26 cellular contexts compared by ENCODE assay signal in the genomic region with DNA sequence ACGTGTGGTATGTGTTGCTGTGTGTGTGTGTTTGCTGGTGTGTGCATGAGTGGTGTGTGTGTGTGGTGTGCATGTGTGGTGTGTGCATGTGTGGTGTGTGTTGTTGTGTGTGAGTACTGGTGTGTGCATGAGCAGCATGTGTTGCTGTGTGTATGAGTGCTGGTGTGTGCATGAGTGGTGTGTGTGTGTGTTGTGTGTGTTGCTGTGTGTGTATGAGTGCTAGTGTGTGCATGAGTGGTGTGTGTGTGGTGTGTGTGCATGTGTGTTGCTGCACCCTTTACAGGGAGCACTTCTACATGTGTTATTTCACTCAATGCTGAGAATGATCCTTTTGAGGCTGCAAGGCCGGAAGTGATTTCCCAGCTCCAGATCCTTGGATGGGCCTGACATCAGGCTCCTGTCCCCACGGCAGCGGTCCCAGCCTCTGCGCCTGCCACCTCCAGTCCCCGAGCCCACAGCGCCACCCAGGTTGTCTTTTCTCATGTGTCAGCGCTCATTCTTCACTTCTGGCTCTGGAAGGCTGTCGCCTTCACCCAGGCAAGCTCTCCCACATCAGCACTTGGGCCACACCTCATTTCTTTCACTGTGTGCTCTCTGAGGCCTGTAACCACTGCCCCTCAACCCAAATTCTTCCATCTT. TPM values are rescaled to one million over a fixed set of nuclear protein-coding genes. Genes with fewer than 3 reads are reported as not detected.
DNase-seq lines count a peak whose midpoint lies in the region; ATAC-seq, FAIRE-seq and TF ChIP-seq lines count a peak whose summit lies in the region.
"Had no signal": no experiment of that assay in that cellular context is flagged by ENCODE, and none has a peak within 500 bp of the region (broad histone marks: within the 10 kb centered on the region; RNA-seq: fewer than 3 reads in every experiment).

No MANE protein-coding gene starts in this region.

- no peak overlapping the region for H3K4me3 ChIP-seq in GM12878
- H3K4me3 ChIP-seq in neuronal stem cell (ENCODE audit: low read length in 2 of 2): peak overlapping the region in 1 of 2 donors; percentile 61
- H3K4me3 ChIP-seq: ovary, tibial artery had no signal

- H3K36me3 Mint-ChIP-seq in activated CD4-positive, alpha-beta T cell treated with anti-CD3 and anti-CD28 coated beads for 36 hours (ENCODE audit: low read depth): peaks cover 8% of the 10 kb centered on the region
- peaks cover 2% of the 10 kb centered on the region for H3K36me3 Mint-ChIP-seq in activated CD4-positive, alpha-beta T cell treated with anti-CD3 and anti-CD28 coated beads, Interleukin-2, amount 10 ng/mL, durations not matched to agents 7 days and 5 days (ENCODE audit: low read depth)
- peaks cover 7% of the 10 kb centered on the region for H3K36me3 Mint-ChIP-seq in activated CD4-positive, alpha-beta memory T cell treated with anti-CD3 and anti-CD28 coated beads for 36 hours
- H3K36me3 Mint-ChIP-seq: naive B cell had no signal

- H3K9me3 Mint-ChIP-seq in activated CD4-positive, alpha-beta T cell treated with anti-CD3 and anti-CD28 coated beads for 36 hours (ENCODE audit: low read depth): no peaks in the 10 kb centered on the region
- H3K9me3 Mint-ChIP-seq in activated CD4-positive, alpha-beta T cell treated with anti-CD3 and anti-CD28 coated beads, Interleukin-2, amount 10 ng/mL, durations not matched to agents 7 days and 5 days: no peaks in the 10 kb centered on the region
- H3K9me3 Mint-ChIP-seq in activated CD4-positive, alpha-beta memory T cell treated with anti-CD3 and anti-CD28 coated beads for 36 hours: no peaks in the 10 kb centered on the region
- H3K9me3 Mint-ChIP-seq: memory B cell; naive B cell; stimulated activated naive CD8-positive, alpha-beta T cell treated with anti-CD3 and anti-CD28 coated beads, Interleukin-15, Interleukin-2, amounts not matched to agents 100 ng/mL and 50 ng/mL, for 24 hours had no signal

- no peak for TF ChIP-seq POLR2A in GM12878 (IDR thresholded peaks at IDR 0.05; ENCODE audit: low read depth, low read length)

- H3K23ac ChIP-seq in neuronal stem cell (ENCODE audit: low read depth, low read length, poor library complexity): peak overlapping the region; percentile 8

- peaks cover 0 to 1% of the 10 kb centered on the region in 2 experiments; a peak in 2 of 4 replicates for H3K36me3 ChIP-seq in GM12878 (ENCODE audit: control insufficient read depth in 2 of 2, insufficient read depth in 2 of 2, low read length in 1 of 2)
- peaks cover 30 to 61% of the 10 kb centered on the region in 2 donors for H3K36me3 ChIP-seq in neuronal stem cell (replicated peaks in 1 of 2; ENCODE audit: control insufficient read depth in 2 of 2, insufficient read depth in 2 of 2, low read length in 2 of 2)
- H3K36me3 ChIP-seq: BE2C, ovary had no signal

- H3K4ac ChIP-seq in neuronal stem cell (ENCODE audit: low read length): peak overlapping the region; percentile 8

- no peak overlapping the region for H3K27ac ChIP-seq in GM12878 (ENCODE audit: control insufficient read depth, insufficient read depth)
- no peak overlapping the region for H3K27ac ChIP-seq in neuronal stem cell (replicated peaks; ENCODE audit: low read length)
- H3K27ac ChIP-seq: ovary, spleen, tibial artery had no signal

- H3K27me3 ChIP-seq in GM12878 (replicated peaks in 1 of 2; ENCODE audit: control insufficient read depth in 2 of 2, insufficient read depth in 2 of 2, low read length in 1 of 2) (no peaks in the 10 kb centered on the region), neuronal stem cell (ENCODE audit: control insufficient read depth in 3 of 3, insufficient read depth in 3 of 3, low read depth in 1 of 3, low read length in 3 of 3) (peaks cover 0 to 2% (median 0%) of the 10 kb centered on the region in 3 experiments)
- H3K27me3 ChIP-seq: BE2C, ovary, spleen, tibial artery had no signal

- RAD21 ChIA-PET in GM12878 (lab: Charles Lee; ENCODE audit: unreplicated experiment): no interaction called here

- FAIRE-seq in GM12878 (lab: Jason Lieb, UNC): peak; percentile 95
- FAIRE-seq: endometrium had no signal

- no peak overlapping the region for H2AFZ ChIP-seq in GM12878 (ENCODE audit: control insufficient read depth, low read depth, low read length)
- H2AFZ ChIP-seq in neuronal stem cell (ENCODE audit: low read length): no peak overlapping the region

- no peak overlapping the region for H2BK12ac ChIP-seq in neuronal stem cell (ENCODE audit: low read length)

- H3K27ac Mint-ChIP-seq in activated CD4-positive, alpha-beta T cell treated with anti-CD3 and anti-CD28 coated beads for 36 hours: no peak overlapping the region
- no peak overlapping the region for H3K27ac Mint-ChIP-seq in activated CD4-positive, alpha-beta T cell treated with anti-CD3 and anti-CD28 coated beads, Interleukin-2, amount 10 ng/mL, durations not matched to agents 7 days and 5 days
- no peak overlapping the region for H3K27ac Mint-ChIP-seq in activated CD4-positive, alpha-beta memory T cell treated with anti-CD3 and anti-CD28 coated beads for 36 hours
- H3K27ac Mint-ChIP-seq: memory B cell; naive B cell; stimulated activated naive CD8-positive, alpha-beta T cell treated with anti-CD3 and anti-CD28 coated beads, Interleukin-15, Interleukin-2, amounts not matched to agents 100 ng/mL and 50 ng/mL, for 24 hours had no signal

- H3K79me1 ChIP-seq in neuronal stem cell (ENCODE audit: low read depth, low read length): peaks cover 5% of the 10 kb centered on the region

- intact Hi-C loops in activated CD4-positive, alpha-beta T cell treated with anti-CD3 and anti-CD28 coated beads for 36 hours (cut with DNase I, micrococcal nuclease): no loop called here
- intact Hi-C loops in GM12878 (cut with micrococcal nuclease; ENCODE audit: unreplicated experiment): loop anchor here (10.0 kb wide), 1 partner anchor 460 kb away; no protein-coding TSS in a partner anchor
- intact Hi-C loops in activated CD4-positive, alpha-beta memory T cell treated with anti-CD3 and anti-CD28 coated beads for 36 hours (cut with micrococcal nuclease): no loop called here

- no peak overlapping the region for H2AK5ac ChIP-seq in neuronal stem cell (ENCODE audit: low read depth, low read length)

- no peaks in the 10 kb centered on the region; the same call in 1 of the 2 replicates for H3K79me2 ChIP-seq in GM12878 (ENCODE audit: control insufficient read depth, insufficient read depth, low read length)

- no peaks in the 10 kb centered on the region for H4K20me1 ChIP-seq in GM12878 (ENCODE audit: control insufficient read depth, insufficient read depth)

- H3K18ac ChIP-seq in neuronal stem cell (ENCODE audit: low read length): no peak overlapping the region

- no TSS peak for BruUV-seq in GM12878 (replicated peaks; lab: Mats Ljungman, UMichigan)

- no peak for TF ChIP-seq RAD21 in GM12878 (IDR thresholded peaks at IDR 0.05; ENCODE audit: insufficient read depth, low read depth, low read length)

- no peaks in the 10 kb centered on the region for H3K9me3 ChIP-seq in GM12878 (replicated peaks; ENCODE audit: control insufficient read depth, insufficient read depth, low read length)
- peaks cover 0 to 6% of the 10 kb centered on the region in 2 donors for H3K9me3 ChIP-seq in neuronal stem cell (replicated peaks in 1 of 2; ENCODE audit: control insufficient read depth in 2 of 2, insufficient read depth in 1 of 2, low read depth in 1 of 2, low read length in 2 of 2)
- H3K9me3 ChIP-seq: BE2C, ovary, SK-N-SH, spleen, tibial artery had no signal

- H2BK120ac ChIP-seq in neuronal stem cell (ENCODE audit: low read depth, low read length): no peak overlapping the region

- H3K27me3 Mint-ChIP-seq in activated CD4-positive, alpha-beta T cell treated with anti-CD3 and anti-CD28 coated beads for 36 hours: no peaks in the 10 kb centered on the region
- H3K27me3 Mint-ChIP-seq in activated CD4-positive, alpha-beta T cell treated with anti-CD3 and anti-CD28 coated beads, Interleukin-2, amount 10 ng/mL, durations not matched to agents 7 days and 5 days: no peaks in the 10 kb centered on the region
- no peaks in the 10 kb centered on the region for H3K27me3 Mint-ChIP-seq in activated CD4-positive, alpha-beta memory T cell treated with anti-CD3 and anti-CD28 coated beads for 36 hours
- H3K27me3 Mint-ChIP-seq: memory B cell; naive B cell; stimulated activated naive CD8-positive, alpha-beta T cell treated with anti-CD3 and anti-CD28 coated beads, Interleukin-15, Interleukin-2, amounts not matched to agents 100 ng/mL and 50 ng/mL, for 24 hours had no signal

- peak; percentile 3 for DNase-seq in activated CD4-positive, alpha-beta T cell treated with anti-CD3 and anti-CD28 coated beads for 36 hours
- no peak for DNase-seq in activated CD4-positive, alpha-beta T cell treated with anti-CD3 and anti-CD28 coated beads, Interleukin-2, amount 10 ng/mL, durations not matched to agents 7 days and 5 days
- DNase-seq in HEK293T (ENCODE audit: extremely low spot score) (no peak), GM12878 (ENCODE audit: low read depth, low spot score) (no peak), neuronal stem cell (ENCODE audit: low spot score) (no peak)
- no peak for DNase-seq in activated CD4-positive, alpha-beta T cell treated with anti-CD3 and anti-CD28 coated beads for 1 hour
- DNase-seq in activated CD4-positive, alpha-beta memory T cell treated with anti-CD3 and anti-CD28 coated beads for 36 hours: no peak
- DNase-seq: activated CD4-positive, alpha-beta T cell treated with anti-CD3 and anti-CD28 coated beads, Interleukin-2, amount 50 U/mL, for 4 hours; activated gamma-delta T cell treated with Interleukin-2 at 50 U/mL for 16 hours; BE2C; glutamatergic neuron; naive B cell; NCI-H1092 treated with DMSO at 0.1 percent for 48 hours; NCI-H2029; NCI-H446 treated with DMSO at 0.1 percent for 48 hours; NK-92 treated with Interleukin-12 subunit alpha and Interleukin-12 subunit beta, amount 100 ng/mL, for 24 hours; SK-N-SH; stimulated activated CD4-positive, alpha-beta T cell treated with anti-CD3 and anti-CD28 coated beads, Interleukin-4, amount 100 ng/mL, for 1 hour; T-helper 2 cell had no signal

- peak overlapping the region; percentile 44 for H4K91ac ChIP-seq in neuronal stem cell (ENCODE audit: low read depth, low read length, poor library complexity)

- H2BK5ac ChIP-seq in neuronal stem cell (ENCODE audit: low read length): no peak overlapping the region

- POLR2A ChIA-PET in activated CD4-positive, alpha-beta T cell treated with anti-CD3 and anti-CD28 coated beads for 36 hours (lab: Charles Lee): no interaction called here
- POLR2A ChIA-PET in activated CD4-positive, alpha-beta T cell treated with anti-CD3 and anti-CD28 coated beads, Interleukin-2, amount 10 ng/mL, durations not matched to agents 7 days and 5 days (lab: Charles Lee): no interaction called here
- POLR2A ChIA-PET in HEK293T (lab: Yijun Ruan, JAX): interaction anchor here (1.4 kb wide), 1 partner anchor 44 kb away, joined by 4 read pairs; a partner anchor contains a TSS
- POLR2A ChIA-PET in GM12878 (lab: Charles Lee): no interaction called here
- POLR2A ChIA-PET in activated CD4-positive, alpha-beta memory T cell treated with anti-CD3 and anti-CD28 coated beads for 36 hours (lab: Charles Lee): interaction anchor here (0.6 kb wide), 1 partner anchor 303 kb away, joined by 4 read pairs; no protein-coding TSS in a partner anchor

- no peak overlapping the region for H3K4me3 Mint-ChIP-seq in activated CD4-positive, alpha-beta T cell treated with anti-CD3 and anti-CD28 coated beads for 36 hours
- H3K4me3 Mint-ChIP-seq in activated CD4-positive, alpha-beta T cell treated with anti-CD3 and anti-CD28 coated beads, Interleukin-2, amount 10 ng/mL, durations not matched to agents 7 days and 5 days: no peak overlapping the region
- H3K4me3 Mint-ChIP-seq in activated CD4-positive, alpha-beta memory T cell treated with anti-CD3 and anti-CD28 coated beads for 36 hours: no peak overlapping the region
- H3K4me3 Mint-ChIP-seq: memory B cell had no signal

- 93% methylated on average over 9 of the region's 9 CpGs for WGBS in GM12878 (ENCODE audit: insufficient coverage, insufficient replicate concordance, low lambda C conversion rate, missing lambda C conversion rate)
- 100% methylated on average over 1 of the region's 9 CpGs; no CpG with 5 or more reads in 1 of the 2 donors for WGBS in neuronal stem cell (ENCODE audit: extremely low coverage in 2 of 2, insufficient read length in 2 of 2, insufficient replicate concordance in 1 of 2), 2 donors

- H4K8ac ChIP-seq in neuronal stem cell (ENCODE audit: low read depth, low read length): peak overlapping the region; percentile 43

- TF ChIP-seq EP300 in GM12878 (IDR thresholded peaks at IDR 0.05; ENCODE audit: borderline replicate concordance in 1 of 2, control insufficient read depth in 1 of 2, low read depth in 2 of 2, low read length in 2 of 2): no peak

- no peak for TF ChIP-seq CTCF in GM12878 (IDR thresholded peaks at IDR 0.05 in 2 of 3, conservative IDR thresholded peaks at IDR 0.05 in 1 of 3; ENCODE audit: control insufficient read depth in 2 of 3, extremely low read depth in 1 of 3, insufficient read depth in 1 of 3, low read depth in 3 of 3, low read length in 3 of 3)

- H3K4me2 ChIP-seq in GM12878 (ENCODE audit: control insufficient read depth, insufficient read depth) (no peak overlapping the region), neuronal stem cell (ENCODE audit: insufficient read depth, low read length, poor library complexity, severe bottlenecking) (no peak overlapping the region)
- H3K4me2 ChIP-seq: SK-N-SH had no signal

- peak overlapping the region; percentile 58 for H3K14ac ChIP-seq in neuronal stem cell (ENCODE audit: low read length)

- SMC1A ChIA-PET in GM12878 (lab: Charles Lee; ENCODE audit: uncharacterized antibody, unreplicated experiment): no interaction called here

- H3K4me1 Mint-ChIP-seq in activated CD4-positive, alpha-beta T cell treated with anti-CD3 and anti-CD28 coated beads for 36 hours: peaks cover 13% of the 10 kb centered on the region
- peaks cover 13% of the 10 kb centered on the region for H3K4me1 Mint-ChIP-seq in activated CD4-positive, alpha-beta T cell treated with anti-CD3 and anti-CD28 coated beads, Interleukin-2, amount 10 ng/mL, durations not matched to agents 7 days and 5 days
- H3K4me1 Mint-ChIP-seq in activated CD4-positive, alpha-beta memory T cell treated with anti-CD3 and anti-CD28 coated beads for 36 hours (ENCODE audit: low read depth): peaks cover 20% of the 10 kb centered on the region

- in situ Hi-C loops in GM12878 (cut with MboI): loop anchor here (25.0 kb wide), 1 partner anchor 458 kb away; a partner anchor contains a TSS

- H3K9ac ChIP-seq in GM12878 (ENCODE audit: control insufficient read depth, insufficient read depth, low read length) (no peak overlapping the region), neuronal stem cell (ENCODE audit: low read depth, low read length, poor library complexity) (peak overlapping the region; percentile 71)
- H3K9ac ChIP-seq: SK-N-SH had no signal

- H2BK15ac ChIP-seq in neuronal stem cell (ENCODE audit: low read length): no peak overlapping the region

- H3K4me1 ChIP-seq in GM12878 (ENCODE audit: control insufficient read depth, insufficient read depth, low read length): peaks cover 5% of the 10 kb centered on the region
- peaks cover 0 to 19% of the 10 kb centered on the region in 2 donors for H3K4me1 ChIP-seq in neuronal stem cell (ENCODE audit: control insufficient read depth in 2 of 2, insufficient read depth in 1 of 2, low read depth in 1 of 2, low read length in 2 of 2)
- H3K4me1 ChIP-seq: BE2C had no signal

- no peak for ATAC-seq in activated CD4-positive, alpha-beta T cell treated with anti-CD3 and anti-CD28 coated beads for 36 hours
- ATAC-seq in GM12878: no peak
- no peak for ATAC-seq in HG03135 (IDR thresholded peaks at IDR 0.05; ENCODE audit: unreplicated experiment)

- CTCF ChIA-PET in activated CD4-positive, alpha-beta T cell treated with anti-CD3 and anti-CD28 coated beads for 36 hours (lab: Charles Lee): interaction anchor here (0.5 kb wide), 1 partner anchor 155 kb away, joined by 3 read pairs; no protein-coding TSS in a partner anchor
- CTCF ChIA-PET in activated CD4-positive, alpha-beta T cell treated with anti-CD3 and anti-CD28 coated beads, Interleukin-2, amount 10 ng/mL, durations not matched to agents 7 days and 5 days (lab: Charles Lee): no interaction called here
- CTCF ChIA-PET in HEK293T (lab: Yijun Ruan, JAX): no interaction called here
- CTCF ChIA-PET in GM12878 (lab: Yijun Ruan, JAX): interaction anchor here (0.7 kb wide), 1 partner anchor 196 kb away, joined by 3 read pairs; no protein-coding TSS in a partner anchor
- CTCF ChIA-PET in activated CD4-positive, alpha-beta memory T cell treated with anti-CD3 and anti-CD28 coated beads for 36 hours (lab: Charles Lee): interaction anchor here (0.9 kb wide), 1 partner anchor 44 kb away, joined by 4 read pairs; a partner anchor contains a TSS

RNA-seq across cellular contexts. Expression of a gene that starts 2.6 kb away (rescaled TPM):
- total RNA-seq in activated CD4-positive, alpha-beta T cell treated with anti-CD3 and anti-CD28 coated beads for 36 hours: 10 to 100 TPM; 13.6 to 15.2 TPM
- 10 to 100 TPM; 28.7 to 30.7 TPM for total RNA-seq in activated CD4-positive, alpha-beta T cell treated with anti-CD3 and anti-CD28 coated beads, Interleukin-2, amount 10 ng/mL, durations not matched to agents 7 days and 5 days
- 28.9 and 36.2 TPM in 2 replicates for total RNA-seq in GM12878 (2013; cell fraction: nucleolus; rRNA removed)
- total RNA-seq in GM12878 (2014; rRNA removed): 12.2 and 14.1 TPM in 2 replicates
- total RNA-seq in GM12878 (2014; rRNA removed; fragmentation: Illumina TruSeq; extraction: Trizol): 8.0 and 9.0 TPM in 2 replicates
- total RNA-seq in GM12878 (2021): 19.5 and 21.3 TPM in 2 replicates
- polyA plus RNA-seq in GM12878 (2011; ENCODE audit: low read depth): 8.5 TPM
- polyA plus RNA-seq in GM12878 (2011; rRNA removed): 1.8 and 3.1 TPM in 2 replicates
- 2.6 and 4.7 TPM in 2 replicates for polyA plus RNA-seq in GM12878 (2011; cell fraction: cytosol; rRNA removed)
- polyA plus RNA-seq in GM12878 (2011; cell fraction: nucleus; rRNA removed): 94.4 and 121 TPM in 2 replicates
- 24.8 and 27.2 TPM in 2 replicates for polyA plus RNA-seq in GM12878 (2012)
- polyA plus RNA-seq in GM12878 (2014; fragmentation: Illumina TruSeq; extraction: Trizol): 1.6 and 6.1 TPM in 2 replicates
- polyA plus RNA-seq in GM12878 (2014; fragmentation: Nextera tagmentation; extraction: Ambion mirVana): under 1 TPM; 0.08 to 0.80 TPM
- 20.0 and 23.1 TPM in 2 replicates for polyA plus RNA-seq in GM12878 (2014; rRNA removed)
- 10 to 100 TPM; 11.4 to 13.1 TPM for polyA plus RNA-seq in GM12878 (2016; fragmentation: Nextera tagmentation; extraction: Ambion mirVana)
- polyA minus RNA-seq in GM12878 (2011; rRNA and poly(A)+ RNA removed): 0.88 and 3.5 TPM in 2 replicates
- 1.6 and 3.2 TPM in 2 replicates for polyA minus RNA-seq in GM12878 (2011; cell fraction: cytosol; rRNA and poly(A)+ RNA removed)
- polyA minus RNA-seq in GM12878 (2011; cell fraction: nucleus; rRNA and poly(A)+ RNA removed): 11.4 and 21.0 TPM in 2 replicates
- polyA plus RNA-seq in neuronal stem cell (2013, experiment 1 of 2): 21.4 TPM
- 19.5 TPM for polyA plus RNA-seq in neuronal stem cell (2013, experiment 2 of 2)
- total RNA-seq in activated CD4-positive, alpha-beta memory T cell treated with anti-CD3 and anti-CD28 coated beads for 36 hours: 10 to 100 TPM; 17.8 to 18.8 TPM

RNA-seq across cellular contexts. Expression of a gene that starts 44.1 kb away (rescaled TPM):
- 100 to 1,000 TPM; 101 to 110 TPM for total RNA-seq in activated CD4-positive, alpha-beta T cell treated with anti-CD3 and anti-CD28 coated beads for 36 hours
- 100 to 1,000 TPM; 163 to 173 TPM for total RNA-seq in activated CD4-positive, alpha-beta T cell treated with anti-CD3 and anti-CD28 coated beads, Interleukin-2, amount 10 ng/mL, durations not matched to agents 7 days and 5 days
- 111 and 113 TPM in 2 replicates for total RNA-seq in GM12878 (2013; cell fraction: nucleolus; rRNA removed)
- 18.7 and 22.8 TPM in 2 replicates for total RNA-seq in GM12878 (2014; rRNA removed)
- total RNA-seq in GM12878 (2014; rRNA removed; fragmentation: Illumina TruSeq; extraction: Trizol): 21.7 and 22.4 TPM in 2 replicates
- 44.9 and 49.4 TPM in 2 replicates for total RNA-seq in GM12878 (2021)
- polyA plus RNA-seq in GM12878 (2011; ENCODE audit: low read depth): 36.0 TPM
- polyA plus RNA-seq in GM12878 (2011; rRNA removed): 66.6 and 83.2 TPM in 2 replicates
- polyA plus RNA-seq in GM12878 (2011; cell fraction: cytosol; rRNA removed): 46.1 and 49.4 TPM in 2 replicates
- polyA plus RNA-seq in GM12878 (2011; cell fraction: nucleus; rRNA removed): 110 and 121 TPM in 2 replicates
- polyA plus RNA-seq in GM12878 (2012): 51.8 and 60.4 TPM in 2 replicates
- 54.4 and 66.8 TPM in 2 replicates for polyA plus RNA-seq in GM12878 (2014; fragmentation: Illumina TruSeq; extraction: Trizol)
- polyA plus RNA-seq in GM12878 (2014; fragmentation: Nextera tagmentation; extraction: Ambion mirVana): 10 to 100 TPM in 1 of 2 experiments, 1 to 10 TPM in 1; 6.3 to 11.1 TPM
- polyA plus RNA-seq in GM12878 (2014; rRNA removed): 64.3 and 68.4 TPM in 2 replicates
- polyA plus RNA-seq in GM12878 (2016; fragmentation: Nextera tagmentation; extraction: Ambion mirVana): 10 to 100 TPM; 34.9 to 36.7 TPM
- polyA minus RNA-seq in GM12878 (2011; rRNA and poly(A)+ RNA removed): 24.7 and 43.2 TPM in 2 replicates
- 8.6 and 18.4 TPM in 2 replicates for polyA minus RNA-seq in GM12878 (2011; cell fraction: cytosol; rRNA and poly(A)+ RNA removed)
- polyA minus RNA-seq in GM12878 (2011; cell fraction: nucleus; rRNA and poly(A)+ RNA removed): 21.6 and 32.1 TPM in 2 replicates
- 45.1 TPM for polyA plus RNA-seq in neuronal stem cell (2013, experiment 1 of 2)
- polyA plus RNA-seq in neuronal stem cell (2013, experiment 2 of 2): 45.7 TPM
- total RNA-seq in activated CD4-positive, alpha-beta memory T cell treated with anti-CD3 and anti-CD28 coated beads for 36 hours: 100 to 1,000 TPM in 1 of 2 experiments, 10 to 100 TPM in 1; 88.7 to 104 TPM

Comparison
In these comparisons a context has a peak if more than half of its experiments do, and no peak if none do; other contexts are left out.
1. CTCF ChIA-PET loops: an anchor here in activated CD4-positive, alpha-beta T cell treated with anti-CD3 and anti-CD28 coated beads for 36 hours (0.5 kb wide), GM12878 (0.7 kb wide) and activated CD4-positive, alpha-beta memory T cell treated with anti-CD3 and anti-CD28 coated beads for 36 hours (0.9 kb wide); none called in activated CD4-positive, alpha-beta T cell treated with anti-CD3 and anti-CD28 coated beads, Interleukin-2, amount 10 ng/mL, durations not matched to agents 7 days and 5 days and HEK293T.
2. POLR2A ChIA-PET loops: an anchor here in HEK293T (1.4 kb wide) and activated CD4-positive, alpha-beta memory T cell treated with anti-CD3 and anti-CD28 coated beads for 36 hours (0.6 kb wide); none called in activated CD4-positive, alpha-beta T cell treated with anti-CD3 and anti-CD28 coated beads for 36 hours, activated CD4-positive, alpha-beta T cell treated with anti-CD3 and anti-CD28 coated beads, Interleukin-2, amount 10 ng/mL, durations not matched to agents 7 days and 5 days and GM12878.